Comparison of ENCODE assay signal across 9 cellular contexts in the genomic region with DNA sequence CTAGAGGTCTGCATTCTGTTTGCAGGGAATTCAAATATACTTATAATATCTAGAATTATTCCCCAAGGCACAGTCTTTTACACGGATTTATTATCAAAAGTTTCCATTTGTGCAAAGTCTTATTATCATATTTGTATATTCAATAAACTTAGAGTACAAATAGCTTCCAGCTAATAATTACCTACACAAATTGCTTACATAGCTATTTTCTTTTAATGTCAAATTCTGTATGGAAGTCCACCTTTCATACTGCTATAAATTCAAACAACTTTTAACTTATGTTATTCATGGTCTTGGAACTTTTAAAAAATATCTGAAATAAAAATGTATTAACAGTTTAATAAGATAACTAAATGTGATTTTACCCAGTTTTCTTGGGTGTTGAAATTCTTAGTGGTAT. TPM values are rescaled to one million over a fixed set of nuclear protein-coding genes. Genes with fewer than 3 reads are reported as not detected.
"Had no signal": no experiment of that assay in that cellular context is flagged by ENCODE, and none has a peak within 500 bp of the region (broad histone marks: within the 10 kb centered on the region; RNA-seq: fewer than 3 reads in every experiment).

No MANE protein-coding gene starts in this region.

- H3K9ac ChIP-seq: GM23248, KMS-11 had no signal

- FAIRE-seq: H54, HTR-8/SVneo had no signal

- H3K4me2 ChIP-seq: KMS-11 had no signal

- H3K4me3 ChIP-seq: GM23248 had no signal

- H2AFZ ChIP-seq: GM23248 had no signal

- DNase-seq: GM23248, GOT3, H9, HCEC 1CT, KBM-7 had no signal

- H3K27ac ChIP-seq: GM23248, KMS-11 had no signal

RNA-seq across cellular contexts. Expression of a gene that starts 13.1 kb away (rescaled TPM):
- total RNA-seq: GM23248, HT-29 had no signal
- polyA plus RNA-seq: GM23248 had no signal
